ENCODE assay signal across 10 cellular contexts in genomic region chr1:64469121-64469520, GRCh38. TPM values are rescaled to one million over a fixed set of nuclear protein-coding genes. Genes with fewer than 3 reads are reported as not detected.
DNase-seq lines count a peak whose midpoint lies in the region; ATAC-seq and TF ChIP-seq lines count a peak whose summit lies in the region.
"Had no signal": no experiment of that assay in that cellular context is flagged by ENCODE, and none has a peak within 500 bp of the region (broad histone marks: within the 10 kb centered on the region; RNA-seq: fewer than 3 reads in every experiment).

No MANE protein-coding gene starts in this region.

- H2AFZ ChIP-seq in fibroblast of lung (ENCODE audit: low read length): no peak overlapping the region

- DNase-seq in NCI-H748 (lab: John Stamatoyannopoulos, UW; ENCODE audit: unreplicated experiment): peak; percentile 61
- DNase-seq in NCI-H748 treated with DMSO at 0.1 percent for 48 hours (lab: John Stamatoyannopoulos, UW): no peak
- DNase-seq in SJCRH30: no peak
- DNase-seq in fibroblast of lung (ENCODE audit: low read depth in 2 of 2): no peak
- DNase-seq in midbrain (lab: John Stamatoyannopoulos, UW): no peak
- DNase-seq in uterus: no peak
- DNase-seq: colonic mucosa, NCI-H1694 treated with DMSO at 0.1 percent for 48 hours had no signal

- TF ChIP-seq POLR2A in uterus (IDR thresholded peaks at IDR 0.05): no peak

- H4K20me1 ChIP-seq in fibroblast of lung (ENCODE audit: control insufficient read depth, extremely low read depth, insufficient read depth, low read length): no peaks in the 10 kb centered on the region

- H3K9me3 ChIP-seq in SJCRH30 (replicated peaks) (no peaks in the 10 kb centered on the region; the same call in 1 of the 2 replicates), fibroblast of lung (ENCODE audit: control insufficient read depth, insufficient read depth, low read depth, low read length) (no peaks in the 10 kb centered on the region), skeletal muscle satellite cell (replicated peaks; ENCODE audit: low read length) (no peaks in the 10 kb centered on the region), uterus (no peaks in the 10 kb centered on the region)
- H3K9me3 ChIP-seq: colonic mucosa had no signal

- intact Hi-C loops in uterus (cut with DNase I; ENCODE audit: low total_unique reads): loop anchor here (5.0 kb wide), 1 partner anchor 203 kb away; no protein-coding TSS in a partner anchor

- H3K79me2 ChIP-seq in fibroblast of lung (ENCODE audit: control insufficient read depth, insufficient read depth, low read length): no peaks in the 10 kb centered on the region

- H3K4me2 ChIP-seq in fibroblast of lung (ENCODE audit: extremely low read depth, insufficient read depth, low read length) (peak overlapping the region; percentile 84), skeletal muscle satellite cell (ENCODE audit: low read length) (peak overlapping the region; percentile 88)

- TF ChIP-seq CTCF in fibroblast of lung (conservative IDR thresholded peaks at IDR 0.05 in 1 of 2, IDR thresholded peaks at IDR 0.05 in 1 of 2; ENCODE audit: low read depth in 1 of 2, low read length in 2 of 2): no peak
- TF ChIP-seq CTCF in uterus (IDR thresholded peaks at IDR 0.05): no peak

- no peaks in the 10 kb centered on the region for H3K27me3 ChIP-seq in SJCRH30
- H3K27me3 ChIP-seq in fibroblast of lung (ENCODE audit: control insufficient read depth, insufficient read depth, low read length): peaks cover 5% of the 10 kb centered on the region
- peaks cover 18% of the 10 kb centered on the region for H3K27me3 ChIP-seq in skeletal muscle satellite cell (ENCODE audit: control insufficient read depth, insufficient read depth, low read length)
- no peaks in the 10 kb centered on the region for H3K27me3 ChIP-seq in uterus

- H3K4me1 ChIP-seq in SJCRH30: no peaks in the 10 kb centered on the region
- H3K4me1 ChIP-seq in fibroblast of lung (ENCODE audit: control insufficient read depth, extremely low read depth, insufficient read depth, low read length): no peaks in the 10 kb centered on the region
- peaks cover 10% of the 10 kb centered on the region for H3K4me1 ChIP-seq in skeletal muscle satellite cell (ENCODE audit: control insufficient read depth, insufficient read depth, low read length)
- no peaks in the 10 kb centered on the region for H3K4me1 ChIP-seq in uterus
- H3K4me1 ChIP-seq: colonic mucosa had no signal

- H3K27ac ChIP-seq in SJCRH30: no peak overlapping the region
- H3K27ac ChIP-seq in fibroblast of lung (ENCODE audit: insufficient read depth, low read length): no peak overlapping the region
- no peak overlapping the region for H3K27ac ChIP-seq in uterus
- H3K27ac ChIP-seq: colonic mucosa had no signal

- H3K4me3 ChIP-seq in SJCRH30: peak overlapping the region; percentile 89
- peak overlapping the region in 2 of 4 experiments; percentile 43 to 75 for H3K4me3 ChIP-seq in fibroblast of lung (replicated peaks in 1 of 4; ENCODE audit: control extremely low read depth in 1 of 4, insufficient read depth in 1 of 4, low read depth in 3 of 4, low read length in 4 of 4)
- H3K4me3 ChIP-seq in skeletal muscle satellite cell (ENCODE audit: low read length): peak overlapping the region; percentile 81
- H3K4me3 ChIP-seq in uterus: peak overlapping the region in 1 of 2 donors; percentile 89

- H3K9ac ChIP-seq in fibroblast of lung (ENCODE audit: insufficient read depth, low read length) (no peak overlapping the region), skeletal muscle satellite cell (ENCODE audit: low read depth, low read length) (no peak overlapping the region)

- H3K36me3 ChIP-seq in SJCRH30: no peaks in the 10 kb centered on the region
- no peaks in the 10 kb centered on the region for H3K36me3 ChIP-seq in fibroblast of lung (ENCODE audit: control insufficient read depth, insufficient read depth, low read length)
- no peaks in the 10 kb centered on the region for H3K36me3 ChIP-seq in skeletal muscle satellite cell (ENCODE audit: insufficient read depth, low read length)
- no peaks in the 10 kb centered on the region for H3K36me3 ChIP-seq in uterus
- H3K36me3 ChIP-seq: colonic mucosa had no signal

- ATAC-seq in GM21515 (IDR thresholded peaks at IDR 0.05; ENCODE audit: unreplicated experiment): no peak

RNA-seq across cellular contexts. Expression of gene CACHD1, which starts 0.8 kb away (rescaled TPM):
- 10.6 and 12.1 TPM in 2 replicates for total RNA-seq in SJCRH30 (2014; rRNA removed; shearing (Covaris generic))
- total RNA-seq in fibroblast of lung (4.6 and 5.4 TPM in 2 replicates), uterus (10 to 100 TPM; 19.2 to 39.9 (median 28.8) TPM)
- 2.9 TPM in 2 replicates for polyA plus RNA-seq in fibroblast of lung
- polyA plus RNA-seq in fibroblast of lung (2012): 3.1 and 4.0 TPM in 2 replicates
- 4.6 and 6.6 TPM in 2 replicates for polyA minus RNA-seq in fibroblast of lung (ENCODE audit: low replicate concordance)
- total RNA-seq in skeletal muscle satellite cell (2012; rRNA removed): 5.2 and 5.3 TPM in 2 replicates
